Comparison of ENCODE assay signal across 8 cellular contexts in the genomic region with DNA sequence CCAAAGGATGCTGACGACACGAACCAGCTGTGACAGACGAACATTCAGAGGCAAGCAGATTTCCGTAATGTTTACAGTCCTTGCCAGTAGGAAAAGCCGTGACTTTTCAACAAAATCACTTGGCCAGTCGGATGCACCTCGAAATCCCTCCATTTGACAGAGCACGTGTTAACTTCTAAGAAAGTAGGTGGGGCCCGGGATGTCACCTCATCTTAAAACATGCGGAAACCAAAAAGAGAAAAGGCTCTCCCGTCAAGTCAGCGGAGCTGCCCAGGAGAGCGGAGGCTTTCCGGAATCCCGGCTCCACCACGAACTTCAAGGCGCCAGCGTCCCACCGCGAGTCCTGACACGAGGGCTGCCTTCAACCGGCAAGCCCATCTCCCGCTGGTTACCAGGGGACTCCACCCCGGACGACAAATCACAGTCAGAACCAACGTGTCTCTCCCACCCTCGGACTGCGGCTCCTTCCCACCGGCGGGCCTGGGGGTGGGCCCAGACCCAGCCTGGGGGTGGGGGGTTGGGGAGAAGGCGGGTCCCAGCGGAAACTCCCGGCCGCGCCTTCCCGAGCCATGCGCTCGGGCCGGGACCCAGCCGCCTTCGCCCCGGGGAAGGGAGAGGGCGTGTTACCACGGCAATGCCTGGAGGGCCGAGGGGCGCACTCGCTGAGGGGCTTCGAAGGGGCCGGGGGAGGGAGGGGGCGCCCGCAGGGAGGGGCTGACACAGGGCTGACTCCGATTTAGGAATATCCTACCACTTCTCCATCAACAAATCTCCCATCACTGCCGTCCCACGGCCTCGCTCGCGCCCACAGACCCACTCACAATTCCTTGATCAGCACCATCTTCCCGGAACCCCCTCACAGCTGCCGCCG. TPM values are rescaled to one million over a fixed set of nuclear protein-coding genes. Genes with fewer than 3 reads are reported as not detected.
DNase-seq lines count a peak whose midpoint lies in the region; ATAC-seq and TF ChIP-seq lines count a peak whose summit lies in the region.

No MANE protein-coding gene starts in this region.

- POLR2A ChIA-PET in Panc1 (lab: Charles Lee): no interaction called here

- H3K9me3 ChIP-seq in Panc1 (ENCODE audit: control insufficient read depth, insufficient read depth, low read depth, low read length) (no peaks in the 10 kb centered on the region), neural progenitor cell (ENCODE audit: low read depth) (no peaks in the 10 kb centered on the region)

- H3K4me3 ChIP-seq in GM12865 (ENCODE audit: low read depth, low read length) (peak overlapping the region; percentile 88), Panc1 (ENCODE audit: low read depth in 2 of 2, low read length in 2 of 2) (peak overlapping the region; percentile 92 to 93), fibroblast of pulmonary artery (replicated peaks; ENCODE audit: low read depth, low read length) (peak overlapping the region; percentile 81), neural progenitor cell (peak overlapping the region; percentile 81)

- BruUV-seq in Panc1 (replicated peaks; lab: Mats Ljungman, UMichigan): no TSS peak

- H3K4me1 Mint-ChIP-seq in activated T-helper 2 cell treated with anti-CD3 and anti-CD28 coated beads, Interferon-gamma antibody, Interleukin-2, Interleukin-4, amounts not matched to agents 10 μg/mL and 5 μg/mL and 100 μg/mL, durations not matched to agents 14 hours and 24 hours and 36 hours (ENCODE audit: low read depth): peaks cover 54% of the 10 kb centered on the region
- peaks cover 39% of the 10 kb centered on the region for H3K4me1 Mint-ChIP-seq in neural progenitor cell
- H3K4me1 Mint-ChIP-seq in stimulated activated naive CD8-positive, alpha-beta T cell treated with anti-CD3 and anti-CD28 coated beads, Interleukin-15, Interleukin-2, amounts not matched to agents 100 ng/mL and 50 ng/mL, for 24 hours (ENCODE audit: low read depth): peaks cover 66% of the 10 kb centered on the region

- H2AFZ ChIP-seq in neural progenitor cell (replicated peaks): peak overlapping the region; percentile 74

- H3K79me2 ChIP-seq in neural progenitor cell (ENCODE audit: low read depth): peaks cover 92% of the 10 kb centered on the region

- H3K27me3 Mint-ChIP-seq in activated T-helper 2 cell treated with anti-CD3 and anti-CD28 coated beads, Interferon-gamma antibody, Interleukin-2, Interleukin-4, amounts not matched to agents 10 μg/mL and 5 μg/mL and 100 μg/mL, durations not matched to agents 14 hours and 24 hours and 36 hours (ENCODE audit: low read depth): no peaks in the 10 kb centered on the region
- peaks cover 6% of the 10 kb centered on the region for H3K27me3 Mint-ChIP-seq in neural progenitor cell (ENCODE audit: insufficient read depth, low read depth)
- H3K27me3 Mint-ChIP-seq in stimulated activated naive CD8-positive, alpha-beta T cell treated with anti-CD3 and anti-CD28 coated beads, Interleukin-15, Interleukin-2, amounts not matched to agents 100 ng/mL and 50 ng/mL, for 24 hours: no peaks in the 10 kb centered on the region

- H4K20me1 ChIP-seq in neural progenitor cell (ENCODE audit: low read depth): peaks cover 53% of the 10 kb centered on the region

- H3K4me1 ChIP-seq in Panc1 (ENCODE audit: control insufficient read depth, insufficient read depth, low read length): peaks cover 30% of the 10 kb centered on the region
- H3K4me1 ChIP-seq in neural progenitor cell: peaks cover 26% of the 10 kb centered on the region

- H3K27ac ChIP-seq in Panc1 (ENCODE audit: low read length): peak overlapping the region; percentile 63
- peak overlapping the region; percentile 5 for H3K27ac ChIP-seq in neural progenitor cell

- peak overlapping the region; percentile 47 for H3K9ac ChIP-seq in neural progenitor cell

- ATAC-seq in HG02938 (IDR thresholded peaks at IDR 0.05; ENCODE audit: unreplicated experiment): peak; percentile 27
- ATAC-seq in Panc1: peak; percentile 81

- no peak for TF ChIP-seq CTCF in GM12865 (IDR thresholded peaks at IDR 0.05; ENCODE audit: insufficient read depth, low read depth, low read length, missing control alignments)
- TF ChIP-seq CTCF in Panc1 (IDR thresholded peaks at IDR 0.05): no peak
- TF ChIP-seq CTCF in fibroblast of pulmonary artery (IDR thresholded peaks at IDR 0.05; ENCODE audit: low read length, missing control alignments): no peak
- no peak for TF ChIP-seq CTCF in neural progenitor cell (IDR thresholded peaks at IDR 0.05)

- peak overlapping the region; percentile 93 for H3K4me3 Mint-ChIP-seq in activated T-helper 2 cell treated with anti-CD3 and anti-CD28 coated beads, Interferon-gamma antibody, Interleukin-2, Interleukin-4, amounts not matched to agents 10 μg/mL and 5 μg/mL and 100 μg/mL, durations not matched to agents 14 hours and 24 hours and 36 hours (ENCODE audit: low read depth)
- H3K4me3 Mint-ChIP-seq in neural progenitor cell: peak overlapping the region; percentile 97
- H3K4me3 Mint-ChIP-seq in stimulated activated naive CD8-positive, alpha-beta T cell treated with anti-CD3 and anti-CD28 coated beads, Interleukin-15, Interleukin-2, amounts not matched to agents 100 ng/mL and 50 ng/mL, for 24 hours: peak overlapping the region; percentile 90

- H3K4me2 ChIP-seq in neural progenitor cell: peak overlapping the region; percentile 99

- in situ Hi-C loops in Panc1 (cut with HindIII; ENCODE audit: low pct_unique_long_range_greater_than_20kb, low sequenced_read_pairs): no loop called here

- H3K36me3 Mint-ChIP-seq in activated T-helper 2 cell treated with anti-CD3 and anti-CD28 coated beads, Interferon-gamma antibody, Interleukin-2, Interleukin-4, amounts not matched to agents 10 μg/mL and 5 μg/mL and 100 μg/mL, durations not matched to agents 14 hours and 24 hours and 36 hours (ENCODE audit: low read depth): peaks cover 58% of the 10 kb centered on the region
- peaks cover 17% of the 10 kb centered on the region for H3K36me3 Mint-ChIP-seq in neural progenitor cell
- peaks cover 56% of the 10 kb centered on the region for H3K36me3 Mint-ChIP-seq in stimulated activated naive CD8-positive, alpha-beta T cell treated with anti-CD3 and anti-CD28 coated beads, Interleukin-15, Interleukin-2, amounts not matched to agents 100 ng/mL and 50 ng/mL, for 24 hours (ENCODE audit: low read depth)

- intact Hi-C loops in Panc1 (cut with micrococcal nuclease; ENCODE audit: unreplicated experiment): no loop called here
- intact Hi-C loops in activated T-helper 2 cell treated with anti-CD3 and anti-CD28 coated beads, Interferon-gamma antibody, Interleukin-2, Interleukin-4, amounts not matched to agents 10 μg/mL and 5 μg/mL and 100 μg/mL, durations not matched to agents 14 hours and 24 hours and 36 hours (cut with micrococcal nuclease): loop anchor here (2.0 to 5.0 kb wide), 2 partner anchors 14 to 36 kb away; no protein-coding TSS in a partner anchor

- H3K27ac Mint-ChIP-seq in activated T-helper 2 cell treated with anti-CD3 and anti-CD28 coated beads, Interferon-gamma antibody, Interleukin-2, Interleukin-4, amounts not matched to agents 10 μg/mL and 5 μg/mL and 100 μg/mL, durations not matched to agents 14 hours and 24 hours and 36 hours: peak overlapping the region; percentile 97
- peak overlapping the region; percentile 89 for H3K27ac Mint-ChIP-seq in neural progenitor cell
- H3K27ac Mint-ChIP-seq in stimulated activated naive CD8-positive, alpha-beta T cell treated with anti-CD3 and anti-CD28 coated beads, Interleukin-15, Interleukin-2, amounts not matched to agents 100 ng/mL and 50 ng/mL, for 24 hours: peak overlapping the region; percentile 98

- CTCF ChIA-PET in Panc1 (lab: Charles Lee): interaction anchor here (0.7 kb wide), 1 partner anchor 40 kb away, joined by 3 read pairs; no protein-coding TSS in a partner anchor

- no peaks in the 10 kb centered on the region for H3K9me3 Mint-ChIP-seq in activated T-helper 2 cell treated with anti-CD3 and anti-CD28 coated beads, Interferon-gamma antibody, Interleukin-2, Interleukin-4, amounts not matched to agents 10 μg/mL and 5 μg/mL and 100 μg/mL, durations not matched to agents 14 hours and 24 hours and 36 hours
- no peaks in the 10 kb centered on the region for H3K9me3 Mint-ChIP-seq in neural progenitor cell
- H3K9me3 Mint-ChIP-seq in stimulated activated naive CD8-positive, alpha-beta T cell treated with anti-CD3 and anti-CD28 coated beads, Interleukin-15, Interleukin-2, amounts not matched to agents 100 ng/mL and 50 ng/mL, for 24 hours: no peaks in the 10 kb centered on the region

- H3K36me3 ChIP-seq in Panc1 (ENCODE audit: control insufficient read depth, insufficient read depth, low read length): peaks cover 8% of the 10 kb centered on the region
- H3K36me3 ChIP-seq in neural progenitor cell: peaks cover 4% of the 10 kb centered on the region

- peaks cover 21% of the 10 kb centered on the region for H3F3A ChIP-seq in neural progenitor cell (ENCODE audit: low read depth)

- DNase-seq in GM12865 (ENCODE audit: low read depth): peak; percentile 68
- no peak for DNase-seq in Panc1 (ENCODE audit: low read depth, low spot score)
- DNase-seq in activated T-helper 2 cell treated with anti-CD3 and anti-CD28 coated beads, Interferon-gamma antibody, Interleukin-2, Interleukin-4, amounts not matched to agents 10 μg/mL and 5 μg/mL and 100 μg/mL, durations not matched to agents 14 hours and 24 hours and 36 hours (ENCODE audit: low spot score): peak; percentile 45
- DNase-seq in fibroblast of pulmonary artery (ENCODE audit: low read depth): peak; percentile 54
- peak; percentile 80 for DNase-seq in neural progenitor cell (ENCODE audit: low spot score)
- no peak for DNase-seq in NCI-H2029 treated with DMSO at 0.1 percent for 48 hours (lab: John Stamatoyannopoulos, UW)

- H3K27me3 ChIP-seq in Panc1 (ENCODE audit: control insufficient read depth, insufficient read depth, low read length) (no peaks in the 10 kb centered on the region), neural progenitor cell (no peaks in the 10 kb centered on the region)

RNA-seq across cellular contexts. Expression of a gene that starts 0.5 kb away (rescaled TPM):
- 67.0 TPM for total RNA-seq in Panc1 (2021; ENCODE audit: unreplicated experiment)
- polyA plus RNA-seq in Panc1 (2012; ENCODE audit: insufficient read length): 32.3 TPM
- total RNA-seq in activated T-helper 2 cell treated with anti-CD3 and anti-CD28 coated beads, Interferon-gamma antibody, Interleukin-2, Interleukin-4, amounts not matched to agents 10 μg/mL and 5 μg/mL and 100 μg/mL, durations not matched to agents 14 hours and 24 hours and 36 hours: 138 and 142 TPM in 2 replicates
- 17.2 and 32.5 TPM in 2 replicates for total RNA-seq in neural progenitor cell (ENCODE audit: low replicate concordance)

Comparison
In these comparisons a context has a peak if more than half of its experiments do, and no peak if none do; other contexts are left out.
1. DNase-seq: peak in GM12865 (single experiment), activated T-helper 2 cell treated with anti-CD3 and anti-CD28 coated beads, Interferon-gamma antibody, Interleukin-2, Interleukin-4, amounts not matched to agents 10 μg/mL and 5 μg/mL and 100 μg/mL, durations not matched to agents 14 hours and 24 hours and 36 hours (single experiment), fibroblast of pulmonary artery (single experiment) and neural progenitor cell (single experiment); none in Panc1 (single experiment) and NCI-H2029 treated with DMSO at 0.1 percent for 48 hours (single experiment).
2. Peak in every context shown above with its lines, with median percentiles within 50 percentile points of each other: H3K4me3 ChIP-seq, H3K27ac Mint-ChIP-seq and H3K4me3 Mint-ChIP-seq.